Comparison of ENCODE assay signal across 13 cellular contexts in the genomic region with DNA sequence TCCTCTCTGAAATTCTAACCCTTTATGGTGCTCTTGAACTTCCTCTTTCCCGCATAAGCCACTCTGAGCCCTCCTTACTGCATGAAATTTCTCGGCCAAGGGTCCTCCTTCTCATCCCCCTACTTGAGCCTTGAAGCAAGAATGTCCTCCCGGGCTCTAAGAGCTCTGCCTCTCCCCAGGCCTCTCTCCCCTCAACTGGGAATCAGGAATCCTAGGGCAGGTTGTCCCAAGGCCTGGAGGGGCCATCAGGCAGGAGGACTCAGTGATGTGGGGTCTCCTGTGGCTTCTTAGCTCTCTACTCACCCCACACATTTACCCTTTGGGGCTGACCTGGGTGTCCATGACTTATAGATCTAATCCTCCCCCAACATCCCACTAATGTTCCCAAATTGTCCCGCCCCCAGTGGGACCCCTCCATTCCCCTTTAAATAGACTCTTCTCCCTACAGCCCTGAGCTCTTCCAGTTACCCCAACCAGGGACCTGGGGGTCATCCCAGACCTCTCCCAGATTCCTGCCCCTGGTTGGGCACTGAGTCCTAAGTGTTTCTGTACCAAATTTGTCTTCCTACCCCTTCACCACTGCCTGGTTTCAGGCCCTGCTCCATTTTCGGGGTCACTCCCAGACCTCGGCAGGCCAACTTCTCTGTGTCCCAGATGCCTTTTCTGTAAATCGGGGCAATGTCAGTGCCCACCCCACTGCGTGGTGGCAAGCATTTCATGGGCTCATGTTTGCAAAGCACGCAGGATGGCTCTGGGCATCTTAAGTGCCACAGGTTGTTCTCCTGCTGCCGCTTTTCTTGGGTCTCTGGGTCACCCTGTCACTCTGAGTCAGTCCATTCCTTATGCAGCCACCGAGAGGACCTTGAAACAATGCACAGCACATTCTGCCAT.
A peak's percentile ranks its signal among the peaks of the same experiment; 100 is the strongest.
DNase-seq lines count a peak whose midpoint lies in the region; ATAC-seq, FAIRE-seq and TF ChIP-seq lines count a peak whose summit lies in the region.
"Had no signal": no experiment of that assay in that cellular context is flagged by ENCODE, and none has a peak within 500 bp of the region (broad histone marks: within the 10 kb centered on the region; RNA-seq: fewer than 3 reads in every experiment).

No MANE protein-coding gene starts in this region.

- H3K9me3 Mint-ChIP-seq in activated T-helper 17 cell treated with anti-CD3 and anti-CD28 coated beads, Interleukin-2, amount 50 U/mL, for 72 hours, result no peaks in the 10 kb centered on the region
- H3K9me3 Mint-ChIP-seq in activated CD4-positive, alpha-beta memory T cell treated with anti-CD3 and anti-CD28 coated beads for 36 hours, result no peaks in the 10 kb centered on the region

- POLR2A ChIA-PET in activated CD4-positive, alpha-beta memory T cell treated with anti-CD3 and anti-CD28 coated beads for 36 hours (lab: Charles Lee), result no interaction called here

- ATAC-seq in heart right ventricle, result no peak
- no peak for ATAC-seq in left cardiac atrium
- ATAC-seq in activated T-helper 17 cell treated with anti-CD3 and anti-CD28 coated beads, Interleukin-2, amount 50 U/mL, for 72 hours (replicated peaks), result no peak
- no peak for ATAC-seq in HG03571 (IDR thresholded peaks at IDR 0.05; ENCODE audit: unreplicated experiment)

- H3K36me3 Mint-ChIP-seq in activated T-helper 17 cell treated with anti-CD3 and anti-CD28 coated beads, Interleukin-2, amount 50 U/mL, for 72 hours (ENCODE audit: low read depth), result no peaks in the 10 kb centered on the region
- H3K36me3 Mint-ChIP-seq in activated CD4-positive, alpha-beta memory T cell treated with anti-CD3 and anti-CD28 coated beads for 36 hours, result no peaks in the 10 kb centered on the region

- H3K27ac ChIP-seq in heart right ventricle, result peak overlapping the region in 9 of 10 donors; percentile 32 to 79 (median 65)
- peak overlapping the region; percentile 66 to 70 for H3K27ac ChIP-seq in coronary artery
- H3K27ac ChIP-seq in osteoblast (ENCODE audit: low read depth, low read length), result no peak overlapping the region
- H3K27ac ChIP-seq: cardiac muscle cell, testis had no signal

- no peak overlapping the region for H3K27ac Mint-ChIP-seq in activated T-helper 17 cell treated with anti-CD3 and anti-CD28 coated beads, Interleukin-2, amount 50 U/mL, for 72 hours
- no peak overlapping the region for H3K27ac Mint-ChIP-seq in activated CD4-positive, alpha-beta memory T cell treated with anti-CD3 and anti-CD28 coated beads for 36 hours

- H2AFZ ChIP-seq in osteoblast (ENCODE audit: low read length), result no peak overlapping the region

- intact Hi-C loops in heart right ventricle (cut with DNase I), result no loop called here
- intact Hi-C loops in left cardiac atrium (cut with DNase I), result no loop called here
- intact Hi-C loops in activated CD4-positive, alpha-beta memory T cell treated with anti-CD3 and anti-CD28 coated beads for 36 hours (cut with micrococcal nuclease), result no loop called here

- CTCF ChIA-PET in activated CD4-positive, alpha-beta memory T cell treated with anti-CD3 and anti-CD28 coated beads for 36 hours (lab: Charles Lee), result no interaction called here

- H3K9me3 ChIP-seq in heart right ventricle (peaks cover 0 to 2% (median 0%) of the 10 kb centered on the region in 11 donors), osteoblast (ENCODE audit: low read depth, low read length) (no peaks in the 10 kb centered on the region)
- H3K9me3 ChIP-seq: Peyer's patch, testis had no signal

- no peak for TF ChIP-seq CTCF in heart right ventricle (IDR thresholded peaks at IDR 0.05)
- no peak for TF ChIP-seq CTCF in coronary artery (IDR thresholded peaks at IDR 0.05)
- TF ChIP-seq CTCF in osteoblast (IDR thresholded peaks at IDR 0.05; ENCODE audit: extremely low read depth, low read depth, low read length), result no peak

- no peaks in the 10 kb centered on the region for H3K79me2 ChIP-seq in osteoblast (ENCODE audit: insufficient read depth, low read length)

- WGBS in heart right ventricle, 2 donors, result 84 to 90% methylated on average over 11 of the region's 11 CpGs

- H3K4me3 ChIP-seq in heart right ventricle (no peak overlapping the region), coronary artery (no peak overlapping the region), osteoblast (ENCODE audit: insufficient read depth, low read length) (no peak overlapping the region)
- H3K4me3 ChIP-seq: cardiac muscle cell, Peyer's patch, testis had no signal

- H4K20me1 ChIP-seq in osteoblast (ENCODE audit: insufficient read depth, low read length), result peaks cover 3% of the 10 kb centered on the region

- no peaks in the 10 kb centered on the region for H3K4me1 Mint-ChIP-seq in activated T-helper 17 cell treated with anti-CD3 and anti-CD28 coated beads, Interleukin-2, amount 50 U/mL, for 72 hours
- no peaks in the 10 kb centered on the region for H3K4me1 Mint-ChIP-seq in activated CD4-positive, alpha-beta memory T cell treated with anti-CD3 and anti-CD28 coated beads for 36 hours (ENCODE audit: low read depth)

- H3K27me3 ChIP-seq in heart right ventricle, result peaks cover 0 to 3% (median 0%) of the 10 kb centered on the region in 7 donors
- H3K27me3 ChIP-seq in osteoblast (ENCODE audit: insufficient read depth, low read length), result no peaks in the 10 kb centered on the region
- H3K27me3 ChIP-seq: cardiac muscle cell, Peyer's patch, testis had no signal

- H3K36me3 ChIP-seq in heart right ventricle, result no peaks in the 10 kb centered on the region
- H3K36me3 ChIP-seq in osteoblast (ENCODE audit: insufficient read depth, low read length), result no peaks in the 10 kb centered on the region
- H3K36me3 ChIP-seq: cardiac muscle cell, Peyer's patch had no signal

- DNase-seq in heart right ventricle (no peak), left cardiac atrium (no peak), coronary artery (ENCODE audit: low spot score) (no peak), osteoblast (ENCODE audit: insufficient read length, low spot score, missing footprints) (peak; percentile 83), urothelium cell line (ENCODE audit: low spot score) (peak; percentile 26)
- DNase-seq in activated CD4-positive, alpha-beta memory T cell treated with anti-CD3 and anti-CD28 coated beads for 36 hours, result no peak
- DNase-seq: activated effector memory CD4-positive, alpha-beta T cell treated with Interleukin-2 at 50 U/mL for 16 hours; NCI-H510A; Peyer's patch; testis had no signal

- peaks cover 0 to 37% (median 22%) of the 10 kb centered on the region in 9 donors for H3K4me1 ChIP-seq in heart right ventricle
- H3K4me1 ChIP-seq in osteoblast (ENCODE audit: insufficient read depth, low read length), result peaks cover 30% of the 10 kb centered on the region
- H3K4me1 ChIP-seq: Peyer's patch had no signal

- peak; percentile 86 for FAIRE-seq in urothelium cell line (lab: Jason Lieb, UNC)

- H3K4me3 Mint-ChIP-seq in activated T-helper 17 cell treated with anti-CD3 and anti-CD28 coated beads, Interleukin-2, amount 50 U/mL, for 72 hours, result no peak overlapping the region
- H3K4me3 Mint-ChIP-seq in activated CD4-positive, alpha-beta memory T cell treated with anti-CD3 and anti-CD28 coated beads for 36 hours, result no peak overlapping the region

- H3K4me2 ChIP-seq in osteoblast (ENCODE audit: insufficient read depth, low read length), result peak overlapping the region; percentile 55

- peaks cover 19% of the 10 kb centered on the region for H3K27me3 Mint-ChIP-seq in activated T-helper 17 cell treated with anti-CD3 and anti-CD28 coated beads, Interleukin-2, amount 50 U/mL, for 72 hours
- H3K27me3 Mint-ChIP-seq in activated CD4-positive, alpha-beta memory T cell treated with anti-CD3 and anti-CD28 coated beads for 36 hours, result peaks cover 12% of the 10 kb centered on the region

Comparison
In these comparisons a context has a peak if more than half of its experiments do, and no peak if none do; other contexts are left out.
1. DNase-seq: peak in osteoblast (single experiment) and urothelium cell line (single experiment); none in heart right ventricle (0 of 2), left cardiac atrium (single experiment), coronary artery (single experiment) and activated CD4-positive, alpha-beta memory T cell treated with anti-CD3 and anti-CD28 coated beads for 36 hours (single experiment).